Comparison of ENCODE assay signal across 9 cellular contexts in genomic region chr19:52170304-52170703, GRCh38. TPM values are rescaled to one million over a fixed set of nuclear protein-coding genes. Genes with fewer than 3 reads are reported as not detected.
DNase-seq lines count a peak whose midpoint lies in the region; FAIRE-seq and TF ChIP-seq lines count a peak whose summit lies in the region.
"Had no signal": no experiment of that assay in that cellular context is flagged by ENCODE, and none has a peak within 500 bp of the region (broad histone marks: within the 10 kb centered on the region; RNA-seq: fewer than 3 reads in every experiment).

No MANE protein-coding gene starts in this region.

- no peaks in the 10 kb centered on the region for H3K79me2 ChIP-seq in astrocyte (ENCODE audit: insufficient read depth, low read length)

- H3K27me3 Mint-ChIP-seq in astrocyte (ENCODE audit: low read depth, unreplicated experiment): no peaks in the 10 kb centered on the region

- H3K36me3 Mint-ChIP-seq in astrocyte (ENCODE audit: low read depth, unreplicated experiment): peaks cover 20% of the 10 kb centered on the region

- H3K9me3 Mint-ChIP-seq in astrocyte (ENCODE audit: unreplicated experiment): peaks cover 21% of the 10 kb centered on the region

- 2% methylated on average over 5 of the region's 5 CpGs for WGBS in suprapubic skin

- H3K9me3 ChIP-seq in astrocyte (ENCODE audit: insufficient read depth, low read depth, low read length): peaks cover 3% of the 10 kb centered on the region
- H3K9me3 ChIP-seq in suprapubic skin: no peaks in the 10 kb centered on the region

- no peak for TF ChIP-seq EP300 in suprapubic skin (IDR thresholded peaks at IDR 0.05)

- no peak for TF ChIP-seq POLR2A in suprapubic skin (IDR thresholded peaks at IDR 0.05)

- H3K4me3 ChIP-seq in astrocyte (ENCODE audit: insufficient read depth, low read depth, low read length) (peak overlapping the region; percentile 100), suprapubic skin (peak overlapping the region; percentile 75)

- no peaks in the 10 kb centered on the region for H4K20me1 ChIP-seq in astrocyte (ENCODE audit: insufficient read depth, low read length)

- peaks cover 11% of the 10 kb centered on the region for H3K36me3 ChIP-seq in astrocyte (ENCODE audit: insufficient read depth, low read length)
- peaks cover 32% of the 10 kb centered on the region for H3K36me3 ChIP-seq in suprapubic skin

- FAIRE-seq in astrocyte (lab: Jason Lieb, UNC): no peak
- FAIRE-seq: A204.1 had no signal

- peak overlapping the region; percentile 100 for H3K4me2 ChIP-seq in astrocyte (ENCODE audit: low read length)

- peak overlapping the region; percentile 91 for H2AFZ ChIP-seq in astrocyte (ENCODE audit: low read depth, low read length)

- no peak overlapping the region for H3K27ac ChIP-seq in astrocyte (ENCODE audit: low read depth, low read length)
- H3K27ac ChIP-seq in suprapubic skin: no peak overlapping the region

- TF ChIP-seq CTCF in astrocyte (IDR thresholded peaks at IDR 0.05; ENCODE audit: insufficient read depth, low read depth, low read length) (no peak), suprapubic skin (IDR thresholded peaks at IDR 0.05) (no peak)

- H3K9ac ChIP-seq in astrocyte (ENCODE audit: low read length): peak overlapping the region; percentile 91

- H3K27ac Mint-ChIP-seq in astrocyte (ENCODE audit: unreplicated experiment): no peak overlapping the region

- H3K27me3 ChIP-seq in astrocyte (ENCODE audit: insufficient read depth, low read length): no peaks in the 10 kb centered on the region
- no peaks in the 10 kb centered on the region for H3K27me3 ChIP-seq in suprapubic skin

- peaks cover 2% of the 10 kb centered on the region for H3K4me1 Mint-ChIP-seq in astrocyte (ENCODE audit: low read depth, unreplicated experiment)

- H3K4me1 ChIP-seq in astrocyte (ENCODE audit: insufficient read depth, low read length) (peaks cover 2% of the 10 kb centered on the region), suprapubic skin (peaks cover 18% of the 10 kb centered on the region)

- DNase-seq in NCI-H1105 treated with DMSO at 0.1 percent for 48 hours (lab: John Stamatoyannopoulos, UW): peak; percentile 27
- DNase-seq in NCI-H1105 (lab: John Stamatoyannopoulos, UW): no peak
- DNase-seq in astrocyte (ENCODE audit: low read depth): no peak
- DNase-seq in left kidney (ENCODE audit: low read depth, low spot score): peak; percentile 25
- no peak for DNase-seq in suprapubic skin (ENCODE audit: low spot score in 2 of 2)
- no peak for DNase-seq in NCI-H526 treated with DMSO at 0.1 percent for 48 hours (lab: John Stamatoyannopoulos, UW)
- no peak for DNase-seq in GF-D8 (lab: John Stamatoyannopoulos, UW)
- no peak for DNase-seq in NCI-H1436 (lab: John Stamatoyannopoulos, UW)

- peak overlapping the region; percentile 100 for H3K4me3 Mint-ChIP-seq in astrocyte (ENCODE audit: unreplicated experiment)

RNA-seq across cellular contexts. Expression of gene ZNF836, which starts 1.1 kb away (rescaled TPM):
- 6.9 and 7.5 TPM in 2 replicates for total RNA-seq in astrocyte
- 10 to 100 TPM in 3 of 4 donors, 1 to 10 TPM in 1; 7.3 to 25.7 (median 15.9) TPM for total RNA-seq in suprapubic skin

RNA-seq across cellular contexts. Expression of gene PPP2R1A, which starts 19.5 kb away (rescaled TPM):
- 316 and 332 TPM in 2 replicates for total RNA-seq in astrocyte
- total RNA-seq in suprapubic skin: 100 to 1,000 TPM; 206 to 285 (median 217) TPM

RNA-seq across cellular contexts. Expression of gene ZNF616, which starts 30.6 kb away (rescaled TPM):
- 13.1 and 14.7 TPM in 2 replicates for total RNA-seq in astrocyte
- 10 to 100 TPM in 1 of 4 donors, 1 to 10 TPM in 3; 5.1 to 12.2 (median 6.6) TPM for total RNA-seq in suprapubic skin

Comparison
In these comparisons a context has a peak if more than half of its experiments do, and no peak if none do; other contexts are left out.
1. DNase-seq: peak in NCI-H1105 treated with DMSO at 0.1 percent for 48 hours (single experiment) and left kidney (single experiment); none in NCI-H1105 (single experiment), astrocyte (single experiment), suprapubic skin (0 of 2), NCI-H526 treated with DMSO at 0.1 percent for 48 hours (single experiment), GF-D8 (single experiment) and NCI-H1436 (single experiment).